Comparison of ENCODE assay signal across 8 cellular contexts in the genomic region with DNA sequence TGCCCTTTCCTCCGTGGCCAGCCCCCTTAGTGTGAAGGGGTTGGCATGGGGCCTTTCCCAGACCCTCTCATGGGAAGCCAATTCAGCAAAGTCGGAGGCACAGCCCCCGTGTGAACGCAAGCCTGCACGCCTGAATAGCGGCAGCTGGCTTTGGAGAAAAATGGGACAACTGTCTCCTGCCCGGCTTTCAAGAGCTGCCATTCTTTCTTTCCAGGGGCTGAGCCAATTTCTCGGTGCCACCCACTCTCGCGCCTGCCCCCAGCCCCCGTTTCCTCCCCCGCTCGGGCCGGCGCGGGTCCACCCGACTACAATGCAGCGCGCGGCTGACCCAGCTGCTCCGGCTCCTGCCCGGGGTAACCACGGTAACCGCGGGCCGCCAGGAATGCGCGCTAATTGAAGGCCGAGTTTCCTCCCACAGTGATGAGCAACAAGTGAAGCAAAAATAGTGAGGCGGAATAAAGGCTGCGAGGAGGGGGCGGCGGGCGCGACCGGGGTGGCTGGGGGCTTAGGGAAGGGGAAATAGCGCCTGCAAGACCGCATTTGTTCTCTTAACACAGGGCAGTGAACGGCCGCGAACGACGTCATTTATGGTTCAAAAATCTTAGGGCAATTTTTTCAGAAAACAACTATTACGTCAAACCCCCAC. TPM values are rescaled to one million over a fixed set of nuclear protein-coding genes. Genes with fewer than 3 reads are reported as not detected.
DNase-seq lines count a peak whose midpoint lies in the region; ATAC-seq and TF ChIP-seq lines count a peak whose summit lies in the region.

No MANE protein-coding gene starts in this region.

- POLR2A ChIA-PET in naive thymus-derived CD8-positive, alpha-beta T cell (lab: Charles Lee), result no interaction called here

- no peaks in the 10 kb centered on the region for H3K9me3 Mint-ChIP-seq in naive thymus-derived CD8-positive, alpha-beta T cell

- TF ChIP-seq CTCF in fibroblast of pulmonary artery (IDR thresholded peaks at IDR 0.05; ENCODE audit: low read length, missing control alignments), result no peak
- TF ChIP-seq CTCF in esophagus squamous epithelium (IDR thresholded peaks at IDR 0.05), result no peak

- H3K9me3 ChIP-seq in esophagus squamous epithelium, result no peaks in the 10 kb centered on the region

- H3K36me3 Mint-ChIP-seq in naive thymus-derived CD8-positive, alpha-beta T cell, result peaks cover 0 to 3% (median 0%) of the 10 kb centered on the region in 3 donors

- peak overlapping the region; percentile 5 to 81 (median 56) for H3K4me3 Mint-ChIP-seq in naive thymus-derived CD8-positive, alpha-beta T cell

- WGBS in esophagus squamous epithelium, 2 donors, result 13 to 38% methylated on average over 4 to 23 of the region's 44 CpGs

- H3K27me3 ChIP-seq in esophagus squamous epithelium, result peaks cover 0 to 32% (median 2%) of the 10 kb centered on the region in 4 donors

- peaks cover 20 to 46% (median 22%) of the 10 kb centered on the region in 5 donors for H3K27me3 Mint-ChIP-seq in naive thymus-derived CD8-positive, alpha-beta T cell

- peak overlapping the region in 1 of 4 donors; percentile 4 for H3K27ac ChIP-seq in esophagus squamous epithelium

- H3K27ac Mint-ChIP-seq in naive thymus-derived CD8-positive, alpha-beta T cell, result peak overlapping the region in 1 of 10 donors; percentile 38

- DNase-seq in Right ventricle myocardium inferior (ENCODE audit: missing footprints), result peak; percentile 65
- no peak for DNase-seq in cardiac septum (ENCODE audit: low spot score)
- DNase-seq in NCI-H748 treated with DMSO at 0.1 percent for 48 hours (lab: John Stamatoyannopoulos, UW), result peak; percentile 68
- DNase-seq in fibroblast of pulmonary artery (ENCODE audit: low read depth), result peak; percentile 41
- peak in 2 of 10 donors; percentile 1 to 10 for DNase-seq in naive thymus-derived CD8-positive, alpha-beta T cell
- DNase-seq in esophagus squamous epithelium (lab: John Stamatoyannopoulos, UW), result no peak

- peaks cover 25 to 42% (median 34%) of the 10 kb centered on the region in 4 donors for H3K4me1 Mint-ChIP-seq in naive thymus-derived CD8-positive, alpha-beta T cell

- ATAC-seq in Right ventricle myocardium inferior (peak; percentile 51), HG03565 (IDR thresholded peaks at IDR 0.05; ENCODE audit: unreplicated experiment) (no peak), GM21447 (IDR thresholded peaks at IDR 0.05; ENCODE audit: unreplicated experiment) (no peak)
- peak in 1 of 2 donors; percentile 15 for ATAC-seq in naive thymus-derived CD8-positive, alpha-beta T cell

- no peak for TF ChIP-seq POLR2A in esophagus squamous epithelium (IDR thresholded peaks at IDR 0.05)

- no peak overlapping the region for H3K4me3 ChIP-seq in fibroblast of pulmonary artery (replicated peaks; ENCODE audit: low read depth, low read length)
- H3K4me3 ChIP-seq in esophagus squamous epithelium, result peak overlapping the region in 2 of 4 donors; percentile 31 to 60

- intact Hi-C loops in Right ventricle myocardium inferior (cut with DNase I), result no loop called here
- intact Hi-C loops in cardiac septum (cut with DNase I), result no loop called here
- intact Hi-C loops in esophagus squamous epithelium (cut with DNase I), result no loop called here

- H3K36me3 ChIP-seq in esophagus squamous epithelium, result no peaks in the 10 kb centered on the region

- peaks cover 0 to 21% (median 3%) of the 10 kb centered on the region in 3 donors for H3K4me1 ChIP-seq in esophagus squamous epithelium

RNA-seq across cellular contexts. Expression of a gene that starts 27.8 kb away (rescaled TPM):
- total RNA-seq in Right ventricle myocardium inferior (1.8 TPM), cardiac septum (23.1 TPM), esophagus squamous epithelium (under 1 TPM in 3 of 4 donors, not detected in 1; 0.04 to 0.57 (median 0.21) TPM)
- under 1 TPM; 0.21 to 0.22 TPM for total RNA-seq in naive thymus-derived CD8-positive, alpha-beta T cell
- under 1 TPM in 1 of 3 donors, not detected in 2; 0.08 TPM for polyA plus RNA-seq in naive thymus-derived CD8-positive, alpha-beta T cell

RNA-seq across cellular contexts. Expression of a gene that starts 41.6 kb away (rescaled TPM):
- total RNA-seq in Right ventricle myocardium inferior (0.87 TPM), cardiac septum (4.3 TPM), esophagus squamous epithelium (not detected)
- not detected for total RNA-seq in naive thymus-derived CD8-positive, alpha-beta T cell
- not detected for polyA plus RNA-seq in naive thymus-derived CD8-positive, alpha-beta T cell

Comparison
In these comparisons a context has a peak if more than half of its experiments do, and no peak if none do; other contexts are left out.
1. DNase-seq: peak in Right ventricle myocardium inferior (single experiment), NCI-H748 treated with DMSO at 0.1 percent for 48 hours (single experiment) and fibroblast of pulmonary artery (single experiment); none in cardiac septum (single experiment) and esophagus squamous epithelium (single experiment).